8 cellular contexts compared by ENCODE assay signal in the genomic region with DNA sequence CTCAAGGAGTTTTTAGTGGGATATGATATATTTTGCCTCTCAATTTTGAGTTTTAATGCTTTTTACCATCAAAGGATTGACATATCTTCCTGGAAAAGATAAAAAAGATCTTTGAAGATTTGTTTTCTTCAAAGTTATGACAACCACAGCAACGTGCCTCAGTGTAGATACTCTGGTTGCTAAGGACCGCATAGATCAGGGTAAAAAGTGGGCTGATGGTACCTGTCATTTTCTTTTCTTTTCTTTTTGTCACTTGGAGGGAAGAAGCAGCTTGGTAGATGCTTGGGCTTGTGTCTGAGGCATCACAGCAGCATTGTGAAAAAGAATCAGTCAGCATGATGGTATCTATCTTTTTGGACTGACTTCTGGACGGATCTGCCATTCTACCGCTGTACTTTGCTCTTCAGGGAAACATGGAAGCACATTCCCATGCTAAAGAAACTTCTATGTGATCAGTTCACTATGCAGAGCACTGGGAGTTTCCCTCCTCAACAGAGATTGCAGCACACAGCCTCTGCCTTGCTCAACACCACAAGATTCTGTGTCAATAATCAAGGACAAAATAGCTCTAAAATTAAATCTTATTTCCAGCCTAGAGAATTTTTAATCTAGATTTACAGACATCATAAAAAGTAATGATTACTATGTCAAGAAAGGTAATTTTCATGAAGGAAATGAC. TPM values are rescaled to one million over a fixed set of nuclear protein-coding genes. Genes with fewer than 3 reads are reported as not detected.
DNase-seq lines count a peak whose midpoint lies in the region; ATAC-seq and TF ChIP-seq lines count a peak whose summit lies in the region.

No MANE protein-coding gene starts in this region.

- ATAC-seq in CD4-positive, alpha-beta T cell (ENCODE audit: poor library complexity) = peak; percentile 87
- ATAC-seq in GM18867 (IDR thresholded peaks at IDR 0.05; ENCODE audit: unreplicated experiment) (no peak), GM21360 (IDR thresholded peaks at IDR 0.05; ENCODE audit: unreplicated experiment) (no peak)

- POLR2A ChIA-PET in CD4-positive, alpha-beta T cell (lab: Charles Lee) = interaction anchor here (0.8 kb wide), 1 partner anchor 20 kb away, joined by 3 read pairs; no protein-coding TSS in a partner anchor

- H3K4me3 ChIP-seq in NB4 (ENCODE audit: low read depth, low read length) (peak overlapping the region; percentile 37), osteoblast (ENCODE audit: insufficient read depth, low read length) (peak overlapping the region; percentile 39)

- H3K4me1 Mint-ChIP-seq in CD4-positive, alpha-beta T cell (ENCODE audit: low read depth) = peaks cover 38% of the 10 kb centered on the region
- peaks cover 66% of the 10 kb centered on the region for H3K4me1 Mint-ChIP-seq in dendritic cell treated with granulocyte-macrophage colony-stimulating factor and Interleukin-4, amounts not matched to agents 40 ng/mL and 50 ng/mL, for 4 days (ENCODE audit: low read depth)

- no peaks in the 10 kb centered on the region for H3K27me3 Mint-ChIP-seq in CD4-positive, alpha-beta T cell
- no peaks in the 10 kb centered on the region for H3K27me3 Mint-ChIP-seq in dendritic cell treated with granulocyte-macrophage colony-stimulating factor and Interleukin-4, amounts not matched to agents 40 ng/mL and 50 ng/mL, for 4 days

- no peaks in the 10 kb centered on the region for H3K36me3 ChIP-seq in osteoblast (ENCODE audit: insufficient read depth, low read length)

- intact Hi-C loops in CD4-positive, alpha-beta T cell (cut with DNase I, micrococcal nuclease) = no loop called here
- intact Hi-C loops in dendritic cell treated with granulocyte-macrophage colony-stimulating factor and Interleukin-4, amounts not matched to agents 40 ng/mL and 50 ng/mL, for 4 days (cut with micrococcal nuclease) = loop anchor here (2.0 to 10.0 kb wide), 5 partner anchors 64 to 262 kb away; no protein-coding TSS in a partner anchor

- no peak overlapping the region for H3K27ac ChIP-seq in CD4-positive, alpha-beta T cell (ENCODE audit: low read depth, low read length)
- peak overlapping the region; percentile 89 for H3K27ac ChIP-seq in osteoblast (ENCODE audit: low read depth, low read length)

- H3K9me3 ChIP-seq in CD4-positive, alpha-beta T cell (ENCODE audit: control insufficient read depth, low read length) = no peaks in the 10 kb centered on the region
- H3K9me3 ChIP-seq in osteoblast (ENCODE audit: low read depth, low read length) = no peaks in the 10 kb centered on the region

- peak overlapping the region; percentile 74 for H3K4me2 ChIP-seq in osteoblast (ENCODE audit: insufficient read depth, low read length)

- no peak for TF ChIP-seq POLR2A in NB4 (IDR thresholded peaks at IDR 0.05; ENCODE audit: extremely low read depth, insufficient read length)

- no peaks in the 10 kb centered on the region for H3K9me3 Mint-ChIP-seq in CD4-positive, alpha-beta T cell
- H3K9me3 Mint-ChIP-seq in dendritic cell treated with granulocyte-macrophage colony-stimulating factor and Interleukin-4, amounts not matched to agents 40 ng/mL and 50 ng/mL, for 4 days = no peaks in the 10 kb centered on the region

- CTCF ChIA-PET in CD4-positive, alpha-beta T cell (lab: Charles Lee) = interaction anchor here (1.1 kb wide), 1 partner anchor 71 kb away, joined by 3 read pairs; no protein-coding TSS in a partner anchor

- no peak for DNase-seq in CD4-positive, alpha-beta T cell
- DNase-seq in NB4 (ENCODE audit: low read depth) = peak; percentile 80
- peak; percentile 86 for DNase-seq in osteoblast (ENCODE audit: insufficient read length, low spot score, missing footprints)
- no peak for DNase-seq in GOT3 (lab: John Stamatoyannopoulos, UW)
- no peak for DNase-seq in activated CD4-positive, alpha-beta T cell treated with anti-CD3 and anti-CD28 coated beads for 48 hours

- TF ChIP-seq CTCF in CD4-positive, alpha-beta T cell (IDR thresholded peaks at IDR 0.05) = no peak
- TF ChIP-seq CTCF in NB4 (IDR thresholded peaks at IDR 0.05; ENCODE audit: low read depth, low read length) (no peak), osteoblast (IDR thresholded peaks at IDR 0.05; ENCODE audit: extremely low read depth, low read depth, low read length) (no peak)

- no peaks in the 10 kb centered on the region for H3K79me2 ChIP-seq in osteoblast (ENCODE audit: insufficient read depth, low read length)

- H2AFZ ChIP-seq in osteoblast (ENCODE audit: low read length) = peak overlapping the region; percentile 45

- H3K27me3 ChIP-seq in CD4-positive, alpha-beta T cell (ENCODE audit: control insufficient read depth, insufficient read depth, low read length) = no peaks in the 10 kb centered on the region
- no peaks in the 10 kb centered on the region for H3K27me3 ChIP-seq in osteoblast (ENCODE audit: insufficient read depth, low read length)

- H3K4me3 Mint-ChIP-seq in CD4-positive, alpha-beta T cell = no peak overlapping the region
- H3K4me3 Mint-ChIP-seq in dendritic cell treated with granulocyte-macrophage colony-stimulating factor and Interleukin-4, amounts not matched to agents 40 ng/mL and 50 ng/mL, for 4 days = peak overlapping the region; percentile 55

- H3K36me3 Mint-ChIP-seq in CD4-positive, alpha-beta T cell (ENCODE audit: low read depth) = no peaks in the 10 kb centered on the region
- H3K36me3 Mint-ChIP-seq in dendritic cell treated with granulocyte-macrophage colony-stimulating factor and Interleukin-4, amounts not matched to agents 40 ng/mL and 50 ng/mL, for 4 days (ENCODE audit: low read depth) = no peaks in the 10 kb centered on the region

- peaks cover 23% of the 10 kb centered on the region for H3K4me1 ChIP-seq in osteoblast (ENCODE audit: insufficient read depth, low read length)

- H3K27ac Mint-ChIP-seq in CD4-positive, alpha-beta T cell = no peak overlapping the region
- H3K27ac Mint-ChIP-seq in dendritic cell treated with granulocyte-macrophage colony-stimulating factor and Interleukin-4, amounts not matched to agents 40 ng/mL and 50 ng/mL, for 4 days = peak overlapping the region; percentile 93

- no peaks in the 10 kb centered on the region for H4K20me1 ChIP-seq in osteoblast (ENCODE audit: insufficient read depth, low read length)

RNA-seq across cellular contexts. Expression of a gene that starts 54.8 kb away (rescaled TPM):
- 100 to 1,000 TPM; 117 to 120 TPM for total RNA-seq in CD4-positive, alpha-beta T cell
- total RNA-seq in osteoblast = 69.8 and 91.6 TPM in 2 replicates

Comparison
In these comparisons a context has a peak if more than half of its experiments do, and no peak if none do; other contexts are left out.
1. DNase-seq: peak in NB4 (single experiment) and osteoblast (single experiment); none in CD4-positive, alpha-beta T cell (0 of 10), GOT3 (single experiment) and activated CD4-positive, alpha-beta T cell treated with anti-CD3 and anti-CD28 coated beads for 48 hours (single experiment).